In the genomic region with DNA sequence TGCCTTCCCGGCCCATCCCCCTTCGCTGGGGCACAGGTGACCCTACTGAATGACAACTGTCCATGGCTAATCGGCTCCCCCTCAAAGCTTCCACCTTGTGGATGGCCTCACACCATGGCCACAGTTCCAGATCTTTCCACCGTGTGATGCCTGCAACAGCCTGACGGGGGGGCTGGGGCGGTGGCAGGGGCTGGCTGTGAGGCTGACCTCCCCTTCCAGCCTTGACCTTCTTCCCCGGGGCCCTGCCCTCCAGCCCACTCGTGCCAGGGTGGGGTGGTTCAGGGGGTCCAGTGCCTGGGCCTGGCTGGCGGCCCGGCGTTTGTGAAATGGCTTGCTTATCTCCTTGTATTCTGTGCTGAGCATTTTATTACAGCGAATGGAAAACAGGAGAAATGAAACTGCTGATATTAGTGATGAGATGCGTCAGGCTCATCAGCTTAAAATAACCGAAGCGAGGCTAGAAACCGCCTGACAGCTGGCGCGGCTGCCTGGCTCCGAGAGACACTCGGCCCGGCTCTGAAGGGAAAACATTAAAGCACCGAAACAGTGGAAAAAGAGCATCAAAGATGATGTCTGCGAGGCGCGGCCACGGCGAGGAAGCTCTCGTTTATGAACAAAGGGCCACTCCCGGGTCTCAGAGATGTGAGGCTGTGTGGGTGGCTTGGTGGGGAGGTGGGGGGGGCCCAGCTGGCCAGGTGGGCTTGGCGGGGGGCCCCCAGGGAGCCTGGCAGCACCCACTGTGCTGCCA, we compare ENCODE assay signal across 1 cellular context.
A peak's percentile ranks its signal among the peaks of the same experiment; 100 is the strongest.
TF ChIP-seq lines count a peak whose summit lies in the region.

No MANE protein-coding gene starts in this region.

TF ChIP-seq in HepG2, 621 proteins besides CTCF, POLR2A, EP300 and RAD21 (continued from another document and continues in another):
- TF ChIP-seq, protein P1, sequence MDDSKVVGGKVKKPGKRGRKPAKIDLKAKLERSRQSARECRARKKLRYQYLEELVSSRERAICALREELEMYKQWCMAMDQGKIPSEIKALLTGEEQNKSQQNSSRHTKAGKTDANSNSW (CRISPR knock-in tag; IDR thresholded peaks at IDR 0.05; ENCODE audit: borderline replicate concordance): no peak; the same call in 1 of the 2 replicates
- TF ChIP-seq, protein P2, sequence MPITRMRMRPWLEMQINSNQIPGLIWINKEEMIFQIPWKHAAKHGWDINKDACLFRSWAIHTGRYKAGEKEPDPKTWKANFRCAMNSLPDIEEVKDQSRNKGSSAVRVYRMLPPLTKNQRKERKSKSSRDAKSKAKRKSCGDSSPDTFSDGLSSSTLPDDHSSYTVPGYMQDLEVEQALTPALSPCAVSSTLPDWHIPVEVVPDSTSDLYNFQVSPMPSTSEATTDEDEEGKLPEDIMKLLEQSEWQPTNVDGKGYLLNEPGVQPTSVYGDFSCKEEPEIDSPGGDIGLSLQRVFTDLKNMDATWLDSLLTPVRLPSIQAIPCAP (CRISPR knock-in tag; IDR thresholded peaks at IDR 0.05; ENCODE audit: low read depth): no peak
- TF ChIP-seq FOXA1 (IDR thresholded peaks at IDR 0.05) (no peak), FOXA1 (CRISPR knock-in tag; IDR thresholded peaks at IDR 0.05) (no peak), ZFYVE20 (CRISPR knock-in tag; IDR thresholded peaks at IDR 0.05; ENCODE audit: borderline replicate concordance, low read depth) (no peak), HHEX (CRISPR knock-in tag; IDR thresholded peaks at IDR 0.05) (no peak), SMAD1 (CRISPR knock-in tag; IDR thresholded peaks at IDR 0.05; ENCODE audit: borderline replicate concordance, low read depth) (no peak), PHF20 (CRISPR knock-in tag; IDR thresholded peaks at IDR 0.05) (no peak), ZNF101 (CRISPR knock-in tag; IDR thresholded peaks at IDR 0.05; ENCODE audit: borderline replicate concordance, low read depth) (no peak), CBX5 (CRISPR knock-in tag; IDR thresholded peaks at IDR 0.05; ENCODE audit: borderline replicate concordance) (no peak), XBP1 (CRISPR knock-in tag; IDR thresholded peaks at IDR 0.05) (no peak), ZNF468 (CRISPR knock-in tag; IDR thresholded peaks at IDR 0.05) (no peak), ZSCAN12 (CRISPR knock-in tag; IDR thresholded peaks at IDR 0.05) (no peak), SOX13 (IDR thresholded peaks at IDR 0.05) (no peak), SOX13 (CRISPR knock-in tag; conservative IDR thresholded peaks at IDR 0.05 in 1 of 2, IDR thresholded peaks at IDR 0.05 in 1 of 2) (no peak), RAD51 (IDR thresholded peaks at IDR 0.05; ENCODE audit: borderline replicate concordance) (no peak), SMC3 (IDR thresholded peaks at IDR 0.05; ENCODE audit: low read length) (no peak), ZNF557 (CRISPR knock-in tag; IDR thresholded peaks at IDR 0.05) (no peak), FOXP1 (IDR thresholded peaks at IDR 0.05) (no peak), FOXP1 (CRISPR knock-in tag; IDR thresholded peaks at IDR 0.05) (no peak), CC2D1A (CRISPR knock-in tag; IDR thresholded peaks at IDR 0.05) (no peak), IRF2 (CRISPR knock-in tag; IDR thresholded peaks at IDR 0.05) (no peak), NCOA1 (CRISPR knock-in tag; IDR thresholded peaks at IDR 0.05) (no peak), ZNF143 (CRISPR knock-in tag; IDR thresholded peaks at IDR 0.05) (no peak), FOXM1 (CRISPR knock-in tag; IDR thresholded peaks at IDR 0.05) (no peak), SRSF1 (optimal IDR thresholded peaks at IDR 0.05; ENCODE audit: low read depth, low read length) (peak; percentile 24), NRL (CRISPR knock-in tag; IDR thresholded peaks at IDR 0.05; ENCODE audit: borderline replicate concordance) (no peak), SYNCRIP (IDR thresholded peaks at IDR 0.05; ENCODE audit: insufficient read depth, low read depth, low read length) (no peak), SMAD9 (CRISPR knock-in tag; IDR thresholded peaks at IDR 0.05) (no peak), NR2C2 (CRISPR knock-in tag; IDR thresholded peaks at IDR 0.05; ENCODE audit: borderline replicate concordance) (peak; percentile 36; the same call in 1 of the 2 replicates), GABPB1 (CRISPR knock-in tag; IDR thresholded peaks at IDR 0.05) (peak; percentile 47; the same call in 1 of the 2 replicates), NPAS2 (CRISPR knock-in tag; IDR thresholded peaks at IDR 0.05; ENCODE audit: borderline replicate concordance) (no peak), KDM6A (CRISPR knock-in tag; IDR thresholded peaks at IDR 0.05; ENCODE audit: low read depth) (no peak), KLF9 (CRISPR knock-in tag; IDR thresholded peaks at IDR 0.05; ENCODE audit: low read depth) (no peak)
- TF ChIP-seq, protein P3, sequence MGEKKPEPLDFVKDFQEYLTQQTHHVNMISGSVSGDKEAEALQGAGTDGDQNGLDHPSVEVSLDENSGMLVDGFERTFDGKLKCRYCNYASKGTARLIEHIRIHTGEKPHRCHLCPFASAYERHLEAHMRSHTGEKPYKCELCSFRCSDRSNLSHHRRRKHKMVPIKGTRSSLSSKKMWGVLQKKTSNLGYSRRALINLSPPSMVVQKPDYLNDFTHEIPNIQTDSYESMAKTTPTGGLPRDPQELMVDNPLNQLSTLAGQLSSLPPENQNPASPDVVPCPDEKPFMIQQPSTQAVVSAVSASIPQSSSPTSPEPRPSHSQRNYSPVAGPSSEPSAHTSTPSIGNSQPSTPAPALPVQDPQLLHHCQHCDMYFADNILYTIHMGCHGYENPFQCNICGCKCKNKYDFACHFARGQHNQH (CRISPR knock-in tag; IDR thresholded peaks at IDR 0.05): no peak
- TF ChIP-seq, protein P4, sequence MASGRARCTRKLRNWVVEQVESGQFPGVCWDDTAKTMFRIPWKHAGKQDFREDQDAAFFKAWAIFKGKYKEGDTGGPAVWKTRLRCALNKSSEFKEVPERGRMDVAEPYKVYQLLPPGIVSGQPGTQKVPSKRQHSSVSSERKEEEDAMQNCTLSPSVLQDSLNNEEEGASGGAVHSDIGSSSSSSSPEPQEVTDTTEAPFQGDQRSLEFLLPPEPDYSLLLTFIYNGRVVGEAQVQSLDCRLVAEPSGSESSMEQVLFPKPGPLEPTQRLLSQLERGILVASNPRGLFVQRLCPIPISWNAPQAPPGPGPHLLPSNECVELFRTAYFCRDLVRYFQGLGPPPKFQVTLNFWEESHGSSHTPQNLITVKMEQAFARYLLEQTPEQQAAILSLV (CRISPR knock-in tag; IDR thresholded peaks at IDR 0.05; ENCODE audit: borderline replicate concordance): no peak
- TF ChIP-seq, protein P5, sequence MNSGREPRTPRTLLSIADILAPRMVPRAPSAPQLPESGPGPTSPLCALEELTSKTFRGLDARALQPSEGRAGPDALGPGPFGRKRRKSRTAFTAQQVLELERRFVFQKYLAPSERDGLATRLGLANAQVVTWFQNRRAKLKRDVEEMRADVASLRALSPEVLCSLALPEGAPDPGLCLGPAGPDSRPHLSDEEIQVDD (CRISPR knock-in tag; IDR thresholded peaks at IDR 0.05; ENCODE audit: borderline replicate concordance): no peak
- TF ChIP-seq, protein P6, sequence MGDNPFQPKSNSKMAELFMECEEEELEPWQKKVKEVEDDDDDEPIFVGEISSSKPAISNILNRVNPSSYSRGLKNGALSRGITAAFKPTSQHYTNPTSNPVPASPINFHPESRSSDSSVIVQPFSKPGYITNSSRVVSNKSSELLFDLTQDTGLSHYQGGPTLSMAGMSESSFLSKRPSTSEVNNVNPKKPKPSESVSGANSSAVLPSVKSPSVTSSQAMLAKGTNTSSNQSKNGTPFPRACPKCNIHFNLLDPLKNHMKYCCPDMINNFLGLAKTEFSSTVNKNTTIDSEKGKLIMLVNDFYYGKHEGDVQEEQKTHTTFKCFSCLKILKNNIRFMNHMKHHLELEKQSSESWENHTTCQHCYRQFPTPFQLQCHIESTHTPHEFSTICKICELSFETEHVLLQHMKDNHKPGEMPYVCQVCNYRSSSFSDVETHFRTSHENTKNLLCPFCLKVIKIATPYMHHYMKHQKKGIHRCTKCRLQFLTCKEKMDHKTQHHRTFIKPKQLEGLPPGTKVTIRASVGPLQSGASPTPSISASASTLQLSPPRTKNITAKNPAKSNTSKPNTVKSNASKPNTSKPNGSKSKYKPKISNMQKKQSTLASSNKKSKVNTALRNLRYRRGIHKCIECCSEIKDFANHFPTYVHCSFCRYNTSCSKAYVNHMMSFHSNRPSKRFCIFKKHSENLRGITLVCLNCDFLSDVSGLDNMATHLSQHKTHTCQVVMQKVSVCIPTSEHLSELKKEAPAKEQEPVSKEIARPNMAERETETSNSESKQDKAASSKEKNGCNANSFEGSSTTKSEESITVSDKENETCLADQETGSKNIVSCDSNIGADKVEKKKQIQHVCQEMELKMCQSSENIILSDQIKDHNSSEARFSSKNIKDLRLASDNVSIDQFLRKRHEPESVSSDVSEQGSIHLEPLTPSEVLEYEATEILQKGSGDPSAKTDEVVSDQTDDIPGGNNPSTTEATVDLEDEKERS (CRISPR knock-in tag; IDR thresholded peaks at IDR 0.05): no peak
- TF ChIP-seq, protein P7, sequence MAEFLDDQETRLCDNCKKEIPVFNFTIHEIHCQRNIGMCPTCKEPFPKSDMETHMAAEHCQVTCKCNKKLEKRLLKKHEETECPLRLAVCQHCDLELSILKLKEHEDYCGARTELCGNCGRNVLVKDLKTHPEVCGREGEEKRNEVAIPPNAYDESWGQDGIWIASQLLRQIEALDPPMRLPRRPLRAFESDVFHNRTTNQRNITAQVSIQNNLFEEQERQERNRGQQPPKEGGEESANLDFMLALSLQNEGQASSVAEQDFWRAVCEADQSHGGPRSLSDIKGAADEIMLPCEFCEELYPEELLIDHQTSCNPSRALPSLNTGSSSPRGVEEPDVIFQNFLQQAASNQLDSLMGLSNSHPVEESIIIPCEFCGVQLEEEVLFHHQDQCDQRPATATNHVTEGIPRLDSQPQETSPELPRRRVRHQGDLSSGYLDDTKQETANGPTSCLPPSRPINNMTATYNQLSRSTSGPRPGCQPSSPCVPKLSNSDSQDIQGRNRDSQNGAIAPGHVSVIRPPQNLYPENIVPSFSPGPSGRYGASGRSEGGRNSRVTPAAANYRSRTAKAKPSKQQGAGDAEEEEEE (CRISPR knock-in tag; IDR thresholded peaks at IDR 0.05; ENCODE audit: borderline replicate concordance): no peak
- TF ChIP-seq, protein P8, sequence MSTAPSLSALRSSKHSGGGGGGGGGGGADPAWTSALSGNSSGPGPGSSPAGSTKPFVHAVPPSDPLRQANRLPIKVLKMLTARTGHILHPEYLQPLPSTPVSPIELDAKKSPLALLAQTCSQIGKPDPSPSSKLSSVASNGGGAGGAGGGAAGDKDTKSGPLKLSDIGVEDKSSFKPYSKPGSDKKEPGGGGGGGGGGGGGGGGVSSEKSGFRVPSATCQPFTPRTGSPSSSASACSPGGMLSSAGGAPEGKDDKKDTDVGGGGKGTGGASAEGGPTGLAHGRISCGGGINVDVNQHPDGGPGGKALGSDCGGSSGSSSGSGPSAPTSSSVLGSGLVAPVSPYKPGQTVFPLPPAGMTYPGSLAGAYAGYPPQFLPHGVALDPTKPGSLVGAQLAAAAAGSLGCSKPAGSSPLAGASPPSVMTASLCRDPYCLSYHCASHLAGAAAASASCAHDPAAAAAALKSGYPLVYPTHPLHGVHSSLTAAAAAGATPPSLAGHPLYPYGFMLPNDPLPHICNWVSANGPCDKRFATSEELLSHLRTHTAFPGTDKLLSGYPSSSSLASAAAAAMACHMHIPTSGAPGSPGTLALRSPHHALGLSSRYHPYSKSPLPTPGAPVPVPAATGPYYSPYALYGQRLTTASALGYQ (CRISPR knock-in tag; IDR thresholded peaks at IDR 0.05): no peak
- TF ChIP-seq, protein P9, sequence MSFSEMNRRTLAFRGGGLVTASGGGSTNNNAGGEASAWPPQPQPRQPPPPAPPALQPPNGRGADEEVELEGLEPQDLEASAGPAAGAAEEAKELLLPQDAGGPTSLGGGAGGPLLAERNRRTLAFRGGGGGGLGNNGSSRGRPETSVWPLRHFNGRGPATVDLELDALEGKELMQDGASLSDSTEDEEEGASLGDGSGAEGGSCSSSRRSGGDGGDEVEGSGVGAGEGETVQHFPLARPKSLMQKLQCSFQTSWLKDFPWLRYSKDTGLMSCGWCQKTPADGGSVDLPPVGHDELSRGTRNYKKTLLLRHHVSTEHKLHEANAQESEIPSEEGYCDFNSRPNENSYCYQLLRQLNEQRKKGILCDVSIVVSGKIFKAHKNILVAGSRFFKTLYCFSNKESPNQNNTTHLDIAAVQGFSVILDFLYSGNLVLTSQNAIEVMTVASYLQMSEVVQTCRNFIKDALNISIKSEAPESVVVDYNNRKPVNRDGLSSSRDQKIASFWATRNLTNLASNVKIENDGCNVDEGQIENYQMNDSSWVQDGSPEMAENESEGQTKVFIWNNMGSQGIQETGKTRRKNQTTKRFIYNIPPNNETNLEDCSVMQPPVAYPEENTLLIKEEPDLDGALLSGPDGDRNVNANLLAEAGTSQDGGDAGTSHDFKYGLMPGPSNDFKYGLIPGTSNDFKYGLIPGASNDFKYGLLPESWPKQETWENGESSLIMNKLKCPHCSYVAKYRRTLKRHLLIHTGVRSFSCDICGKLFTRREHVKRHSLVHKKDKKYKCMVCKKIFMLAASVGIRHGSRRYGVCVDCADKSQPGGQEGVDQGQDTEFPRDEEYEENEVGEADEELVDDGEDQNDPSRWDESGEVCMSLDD (CRISPR knock-in tag; IDR thresholded peaks at IDR 0.05; ENCODE audit: borderline replicate concordance): no peak
- TF ChIP-seq, protein P10, sequence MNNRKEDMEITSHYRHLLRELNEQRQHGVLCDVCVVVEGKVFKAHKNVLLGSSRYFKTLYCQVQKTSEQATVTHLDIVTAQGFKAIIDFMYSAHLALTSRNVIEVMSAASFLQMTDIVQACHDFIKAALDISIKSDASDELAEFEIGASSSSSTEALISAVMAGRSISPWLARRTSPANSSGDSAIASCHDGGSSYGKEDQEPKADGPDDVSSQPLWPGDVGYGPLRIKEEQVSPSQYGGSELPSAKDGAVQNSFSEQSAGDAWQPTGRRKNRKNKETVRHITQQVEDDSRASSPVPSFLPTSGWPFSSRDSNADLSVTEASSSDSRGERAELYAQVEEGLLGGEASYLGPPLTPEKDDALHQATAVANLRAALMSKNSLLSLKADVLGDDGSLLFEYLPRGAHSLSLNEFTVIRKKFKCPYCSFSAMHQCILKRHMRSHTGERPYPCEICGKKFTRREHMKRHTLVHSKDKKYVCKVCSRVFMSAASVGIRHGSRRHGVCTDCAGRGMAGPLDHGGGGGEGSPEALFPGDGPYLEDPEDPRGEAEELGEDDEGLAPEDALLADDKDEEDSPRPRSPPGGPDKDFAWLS (CRISPR knock-in tag; IDR thresholded peaks at IDR 0.05; ENCODE audit: borderline replicate concordance): no peak
- TF ChIP-seq, protein P11, sequence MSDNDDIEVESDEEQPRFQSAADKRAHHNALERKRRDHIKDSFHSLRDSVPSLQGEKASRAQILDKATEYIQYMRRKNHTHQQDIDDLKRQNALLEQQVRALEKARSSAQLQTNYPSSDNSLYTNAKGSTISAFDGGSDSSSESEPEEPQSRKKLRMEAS (IDR thresholded peaks at IDR 0.05): peak; percentile 49
- TF ChIP-seq, protein P12, sequence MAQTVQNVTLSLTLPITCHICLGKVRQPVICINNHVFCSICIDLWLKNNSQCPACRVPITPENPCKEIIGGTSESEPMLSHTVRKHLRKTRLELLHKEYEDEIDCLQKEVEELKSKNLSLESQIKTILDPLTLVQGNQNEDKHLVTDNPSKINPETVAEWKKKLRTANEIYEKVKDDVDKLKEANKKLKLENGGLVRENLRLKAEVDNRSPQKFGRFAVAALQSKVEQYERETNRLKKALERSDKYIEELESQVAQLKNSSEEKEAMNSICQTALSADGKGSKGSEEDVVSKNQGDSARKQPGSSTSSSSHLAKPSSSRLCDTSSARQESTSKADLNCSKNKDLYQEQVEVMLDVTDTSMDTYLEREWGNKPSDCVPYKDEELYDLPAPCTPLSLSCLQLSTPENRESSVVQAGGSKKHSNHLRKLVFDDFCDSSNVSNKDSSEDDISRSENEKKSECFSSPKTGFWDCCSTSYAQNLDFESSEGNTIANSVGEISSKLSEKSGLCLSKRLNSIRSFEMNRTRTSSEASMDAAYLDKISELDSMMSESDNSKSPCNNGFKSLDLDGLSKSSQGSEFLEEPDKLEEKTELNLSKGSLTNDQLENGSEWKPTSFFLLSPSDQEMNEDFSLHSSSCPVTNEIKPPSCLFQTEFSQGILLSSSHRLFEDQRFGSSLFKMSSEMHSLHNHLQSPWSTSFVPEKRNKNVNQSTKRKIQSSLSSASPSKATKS (CRISPR knock-in tag; IDR thresholded peaks at IDR 0.05): no peak
